ENCODE assay signal across 17 cellular contexts in the genomic region with DNA sequence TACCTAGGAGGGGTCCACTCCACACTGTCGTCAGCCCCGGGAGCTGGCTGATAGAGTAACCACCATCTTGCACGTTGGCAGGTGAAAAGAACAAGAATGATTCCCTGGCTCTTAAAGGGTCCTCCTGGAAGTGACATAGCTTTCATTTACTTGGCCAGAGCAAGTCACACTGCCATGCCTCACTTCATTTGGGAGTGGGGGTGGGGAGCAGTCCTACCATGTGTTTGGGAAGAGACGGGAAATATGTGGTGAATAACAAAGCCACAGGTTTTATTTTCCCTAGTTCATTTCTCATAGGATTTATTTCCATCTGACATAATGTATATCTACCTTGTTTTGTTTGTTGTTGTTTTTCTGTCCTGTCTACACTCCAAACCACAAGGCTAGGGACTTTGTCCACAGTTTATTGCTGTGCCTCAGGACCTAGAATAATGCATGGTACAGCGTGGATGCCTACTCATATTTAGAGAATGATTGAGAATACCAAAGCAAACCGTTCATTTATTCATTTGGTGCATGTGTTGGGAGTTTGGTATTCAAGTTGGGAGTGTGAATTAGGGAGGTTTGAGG. TPM values are rescaled to one million over a fixed set of nuclear protein-coding genes. Genes with fewer than 3 reads are reported as not detected.
DNase-seq lines count a peak whose midpoint lies in the region; ATAC-seq, FAIRE-seq and TF ChIP-seq lines count a peak whose summit lies in the region.
"Had no signal": no experiment of that assay in that cellular context is flagged by ENCODE, and none has a peak within 500 bp of the region (broad histone marks: within the 10 kb centered on the region; RNA-seq: fewer than 3 reads in every experiment).

No MANE protein-coding gene starts in this region.

- POLR2A ChIA-PET in CD8-positive, alpha-beta T cell (lab: Charles Lee) = interaction anchor here (1.1 to 1.2 kb wide), 2 partner anchors 9 to 10 kb away, joined by 4 to 7 read pairs; no protein-coding TSS in a partner anchor
- POLR2A ChIA-PET in activated CD4-positive, alpha-beta memory T cell treated with anti-CD3 and anti-CD28 coated beads for 36 hours (lab: Charles Lee) = interaction anchor here (0.6 to 1.6 kb wide), 3 partner anchors 9 to 156 kb away, joined by 3 to 5 read pairs (median 4); no protein-coding TSS in a partner anchor
- POLR2A ChIA-PET in naive thymus-derived CD8-positive, alpha-beta T cell (lab: Charles Lee) = interaction anchor here (0.7 to 3.3 kb wide), 9 partner anchors 8 to 193 kb away, joined by 3 to 26 read pairs (median 4); a partner anchor contains a TSS
- POLR2A ChIA-PET in SK-N-SH (lab: Yijun Ruan, JAX) = no interaction called here

- no peak for TF ChIP-seq EP300 in SK-N-SH (IDR thresholded peaks at IDR 0.05; ENCODE audit: borderline replicate concordance in 1 of 2, low read depth in 1 of 2, low read length in 1 of 2)

- no peak for TF ChIP-seq CTCF in CD8-positive, alpha-beta T cell (IDR thresholded peaks at IDR 0.05)
- no peak for TF ChIP-seq CTCF in SK-N-SH (IDR thresholded peaks at IDR 0.05)

- H3K36me3 ChIP-seq in CD8-positive, alpha-beta T cell (ENCODE audit: insufficient read depth, low read length) = peaks cover 6% of the 10 kb centered on the region
- H3K36me3 ChIP-seq in SK-N-SH (replicated peaks in 1 of 2; ENCODE audit: control insufficient read depth in 1 of 2, insufficient read depth in 2 of 2, low read length in 1 of 2) = peaks cover 0 to 6% of the 10 kb centered on the region in 2 experiments
- H3K36me3 ChIP-seq: left lung had no signal

- H3K4me3 ChIP-seq in CD8-positive, alpha-beta T cell (ENCODE audit: low read depth, low read length) = no peak overlapping the region
- H3K4me3 ChIP-seq in SK-N-SH (ENCODE audit: low read depth in 2 of 2, low read length in 1 of 2) = no peak overlapping the region
- H3K4me3 ChIP-seq: left lung had no signal

- H3K4me1 Mint-ChIP-seq in CD8-positive, alpha-beta T cell (ENCODE audit: low read depth) = peaks cover 85% of the 10 kb centered on the region
- peaks cover 81% of the 10 kb centered on the region for H3K4me1 Mint-ChIP-seq in activated CD4-positive, alpha-beta memory T cell treated with anti-CD3 and anti-CD28 coated beads for 36 hours (ENCODE audit: low read depth)
- peaks cover 38 to 96% (median 86%) of the 10 kb centered on the region in 4 donors for H3K4me1 Mint-ChIP-seq in naive thymus-derived CD8-positive, alpha-beta T cell

- H3K79me2 ChIP-seq in SK-N-SH (ENCODE audit: insufficient read depth) = peaks cover 80% of the 10 kb centered on the region

- H3K27ac Mint-ChIP-seq in CD8-positive, alpha-beta T cell = peak overlapping the region; percentile 63
- peak overlapping the region; percentile 6 for H3K27ac Mint-ChIP-seq in activated CD4-positive, alpha-beta memory T cell treated with anti-CD3 and anti-CD28 coated beads for 36 hours
- peak overlapping the region; percentile 5 to 91 (median 83) for H3K27ac Mint-ChIP-seq in naive thymus-derived CD8-positive, alpha-beta T cell

- no peak overlapping the region for H3K4me2 ChIP-seq in SK-N-SH

- CTCF ChIA-PET in CD8-positive, alpha-beta T cell (lab: Charles Lee) = interaction anchor here (0.6 to 1.2 kb wide), 6 partner anchors 25 to 51 kb away, joined by 3 to 5 read pairs (median 3); no protein-coding TSS in a partner anchor
- CTCF ChIA-PET in activated CD4-positive, alpha-beta memory T cell treated with anti-CD3 and anti-CD28 coated beads for 36 hours (lab: Charles Lee) = interaction anchor here (0.9 to 1.1 kb wide), 2 partner anchors 39 to 42 kb away, joined by 3 read pairs; no protein-coding TSS in a partner anchor
- CTCF ChIA-PET in SK-N-SH (lab: Yijun Ruan, JAX) = no interaction called here

- intact Hi-C loops in CD8-positive, alpha-beta T cell (cut with DNase I, micrococcal nuclease) = no loop called here
- intact Hi-C loops in activated CD4-positive, alpha-beta memory T cell treated with anti-CD3 and anti-CD28 coated beads for 36 hours (cut with micrococcal nuclease) = loop anchor here (10.0 kb wide), 1 partner anchor 1447 kb away; a partner anchor contains a TSS

- no peak overlapping the region for H2AFZ ChIP-seq in SK-N-SH (ENCODE audit: low read depth)

- FAIRE-seq in GM19239 (lab: Jason Lieb, UNC) = peak; percentile 73

- H3K4me3 Mint-ChIP-seq in CD8-positive, alpha-beta T cell = peak overlapping the region; percentile 8
- H3K4me3 Mint-ChIP-seq in activated CD4-positive, alpha-beta memory T cell treated with anti-CD3 and anti-CD28 coated beads for 36 hours = no peak overlapping the region
- H3K4me3 Mint-ChIP-seq in naive thymus-derived CD8-positive, alpha-beta T cell = peak overlapping the region; percentile 14 to 71 (median 44)

- H3K9me3 Mint-ChIP-seq in CD8-positive, alpha-beta T cell = peaks cover 4% of the 10 kb centered on the region
- peaks cover 3% of the 10 kb centered on the region for H3K9me3 Mint-ChIP-seq in activated CD4-positive, alpha-beta memory T cell treated with anti-CD3 and anti-CD28 coated beads for 36 hours
- H3K9me3 Mint-ChIP-seq in naive thymus-derived CD8-positive, alpha-beta T cell = peaks cover 0 to 5% (median 0%) of the 10 kb centered on the region in 9 donors
- H3K9me3 Mint-ChIP-seq: activated naive CD4-positive, alpha-beta T cell treated with anti-CD3 and anti-CD28 coated beads, Interleukin-2, amount 50 U/mL, for 72 hours had no signal

- no peaks in the 10 kb centered on the region; the same call in 1 of the 2 replicates for H4K20me1 ChIP-seq in SK-N-SH (ENCODE audit: insufficient read depth)

- no peaks in the 10 kb centered on the region for H3K27me3 Mint-ChIP-seq in CD8-positive, alpha-beta T cell (ENCODE audit: low read depth)
- H3K27me3 Mint-ChIP-seq in activated CD4-positive, alpha-beta memory T cell treated with anti-CD3 and anti-CD28 coated beads for 36 hours = no peaks in the 10 kb centered on the region
- H3K27me3 Mint-ChIP-seq in naive thymus-derived CD8-positive, alpha-beta T cell = no peaks in the 10 kb centered on the region

- 94% methylated on average over 6 of the region's 6 CpGs for WGBS in SK-N-SH (ENCODE audit: low lambda C conversion rate)

- H3K9me2 ChIP-seq in SK-N-SH = no peaks in the 10 kb centered on the region

- no peaks in the 10 kb centered on the region for H3K27me3 ChIP-seq in CD8-positive, alpha-beta T cell (ENCODE audit: insufficient read depth, low read length)
- no peaks in the 10 kb centered on the region for H3K27me3 ChIP-seq in SK-N-SH (ENCODE audit: insufficient read depth)
- H3K27me3 ChIP-seq: left lung had no signal

- no peak overlapping the region for H3K9ac ChIP-seq in SK-N-SH

- DNase-seq in CD8-positive, alpha-beta T cell = no peak
- no peak for DNase-seq in GM19239 (ENCODE audit: insufficient read length, low spot score)
- DNase-seq in activated CD4-positive, alpha-beta memory T cell treated with anti-CD3 and anti-CD28 coated beads for 36 hours = no peak
- no peak for DNase-seq in naive thymus-derived CD8-positive, alpha-beta T cell
- DNase-seq in G401 (ENCODE audit: low spot score) = no peak
- DNase-seq in SK-N-SH = no peak
- DNase-seq in retina = no peak
- DNase-seq: activated CD4-positive, CD25-positive, alpha-beta regulatory T cell treated with anti-CD3 and anti-CD28 coated beads, Interleukin-2, amount 50 U/mL, for 72 hours; hippocampal formation; NCI-H1092 treated with DMSO at 0.1 percent for 48 hours; NCI-H446 had no signal

- TF ChIP-seq RAD21 in SK-N-SH (IDR thresholded peaks at IDR 0.05; ENCODE audit: low read length) = no peak

- no peaks in the 10 kb centered on the region for H3K9me3 ChIP-seq in CD8-positive, alpha-beta T cell (ENCODE audit: low read length)
- H3K9me3 ChIP-seq in SK-N-SH = no peaks in the 10 kb centered on the region
- H3K9me3 ChIP-seq: left lung had no signal

- no peak overlapping the region for H3K27ac ChIP-seq in CD8-positive, alpha-beta T cell (ENCODE audit: low read depth, low read length)
- H3K27ac ChIP-seq in SK-N-SH (ENCODE audit: low read depth in 2 of 2, low read length in 1 of 2) = peak overlapping the region in 1 of 2 experiments; percentile 71; a peak in 1 of 4 replicates
- H3K27ac ChIP-seq: left lung had no signal

- in situ Hi-C loops in G401 (cut with HindIII; ENCODE audit: low sequenced_read_pairs) = no loop called here

- peaks cover 31% of the 10 kb centered on the region for H3K36me3 Mint-ChIP-seq in CD8-positive, alpha-beta T cell
- H3K36me3 Mint-ChIP-seq in activated CD4-positive, alpha-beta memory T cell treated with anti-CD3 and anti-CD28 coated beads for 36 hours = peaks cover 7% of the 10 kb centered on the region
- H3K36me3 Mint-ChIP-seq in naive thymus-derived CD8-positive, alpha-beta T cell = peaks cover 0 to 28% (median 10%) of the 10 kb centered on the region in 3 donors

- ATAC-seq in CD8-positive, alpha-beta T cell = no peak
- no peak for ATAC-seq in naive thymus-derived CD8-positive, alpha-beta T cell
- ATAC-seq: sciatic nerve had no signal

- peaks cover 92% of the 10 kb centered on the region for H3K4me1 ChIP-seq in CD8-positive, alpha-beta T cell (ENCODE audit: insufficient read depth, low read length)
- peaks cover 8 to 12% of the 10 kb centered on the region in 2 experiments; a peak in 3 of 4 replicates for H3K4me1 ChIP-seq in SK-N-SH (ENCODE audit: control insufficient read depth in 1 of 2, insufficient read depth in 2 of 2, low read depth in 1 of 2, low read length in 1 of 2)

- peaks cover 17% of the 10 kb centered on the region for H3F3A ChIP-seq in SK-N-SH (replicated peaks; ENCODE audit: insufficient read depth)

RNA-seq across cellular contexts. Expression of a gene that starts 26.8 kb away (rescaled TPM):
- total RNA-seq in CD8-positive, alpha-beta T cell = 10 to 100 TPM; 62.0 to 63.0 TPM
- 10 to 100 TPM; 51.8 to 54.5 TPM for total RNA-seq in activated CD4-positive, alpha-beta memory T cell treated with anti-CD3 and anti-CD28 coated beads for 36 hours
- 100 to 1,000 TPM; 105 to 108 TPM for total RNA-seq in naive thymus-derived CD8-positive, alpha-beta T cell
- polyA plus RNA-seq in naive thymus-derived CD8-positive, alpha-beta T cell = 100 to 1,000 TPM; 160 to 178 (median 173) TPM
- 71.1 and 96.0 TPM in 2 replicates for total RNA-seq in G401 (2014; rRNA removed; shearing (Covaris generic))
- 79.0 and 97.4 TPM in 2 replicates for polyA plus RNA-seq in SK-N-SH (2012; rRNA removed)
- 81.9 and 98.8 TPM in 2 replicates for polyA plus RNA-seq in SK-N-SH (2012; cell fraction: cytosol; rRNA removed)
- polyA plus RNA-seq in SK-N-SH (2012; cell fraction: nucleus; rRNA removed) = 34.7 and 42.7 TPM in 2 replicates

RNA-seq across cellular contexts. Expression of a gene that starts 30.8 kb away (rescaled TPM):
- total RNA-seq in CD8-positive, alpha-beta T cell = 10 to 100 TPM; 31.9 to 36.2 TPM
- total RNA-seq in activated CD4-positive, alpha-beta memory T cell treated with anti-CD3 and anti-CD28 coated beads for 36 hours = 1 to 10 TPM; 2.4 to 2.8 TPM
- total RNA-seq in naive thymus-derived CD8-positive, alpha-beta T cell = 10 to 100 TPM; 31.1 to 31.3 TPM
- polyA plus RNA-seq in naive thymus-derived CD8-positive, alpha-beta T cell = 10 to 100 TPM; 22.2 to 37.0 (median 26.1) TPM
- not detected in 2 replicates for total RNA-seq in G401 (2014; rRNA removed; shearing (Covaris generic))
- not detected in 2 replicates for polyA plus RNA-seq in SK-N-SH (2012; rRNA removed)
- not detected in 2 replicates for polyA plus RNA-seq in SK-N-SH (2012; cell fraction: cytosol; rRNA removed)
- polyA plus RNA-seq in SK-N-SH (2012; cell fraction: nucleus; rRNA removed) = not detected in 2 replicates
- total RNA-seq: cerebellum, esophagus mucosa, sciatic nerve had no signal
- polyA plus RNA-seq: neural cell had no signal

Comparison
In these comparisons a context has a peak if more than half of its experiments do, and no peak if none do; other contexts are left out.
1. H3K27ac Mint-ChIP-seq: peak in every context shown above with its lines; median percentile 83 in naive thymus-derived CD8-positive, alpha-beta T cell; 63 in CD8-positive, alpha-beta T cell; 6 in activated CD4-positive, alpha-beta memory T cell treated with anti-CD3 and anti-CD28 coated beads for 36 hours.
2. RNA of a gene that starts 30.8 kb away (total RNA-seq): 31.9 to 36.2 TPM in CD8-positive, alpha-beta T cell and 31.1 to 31.3 TPM in naive thymus-derived CD8-positive, alpha-beta T cell; 2.4 to 2.8 TPM in activated CD4-positive, alpha-beta memory T cell treated with anti-CD3 and anti-CD28 coated beads for 36 hours and not detected in G401; every median in the first group is over 4 times any median in the second.